Comparison of ENCODE assay signal across 14 cellular contexts in the genomic region with DNA sequence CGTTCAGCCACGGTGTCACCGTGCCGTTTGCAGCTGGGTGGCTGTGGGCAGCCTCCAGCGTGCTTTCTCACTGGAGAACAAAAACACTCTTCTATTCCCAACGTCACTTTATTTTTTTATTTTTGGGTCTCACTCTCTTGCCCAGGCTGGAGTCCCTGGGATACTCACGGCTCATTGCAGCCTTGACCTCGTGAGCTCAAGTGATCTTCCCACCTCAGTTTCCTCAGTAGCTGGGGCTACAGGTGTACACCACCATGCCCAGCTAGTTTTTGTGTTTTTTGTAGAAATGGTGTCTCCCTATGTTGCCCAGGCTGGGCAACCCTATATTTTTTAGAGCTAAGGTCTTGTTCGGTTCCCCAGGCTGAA. TPM values are rescaled to one million over a fixed set of nuclear protein-coding genes. Genes with fewer than 3 reads are reported as not detected.
DNase-seq lines count a peak whose midpoint lies in the region; ATAC-seq lines count a peak whose summit lies in the region.
"Had no signal": no experiment of that assay in that cellular context is flagged by ENCODE, and none has a peak within 500 bp of the region (broad histone marks: within the 10 kb centered on the region; RNA-seq: fewer than 3 reads in every experiment).

No MANE protein-coding gene starts in this region.

- peaks cover 4% of the 10 kb centered on the region for H3K4me1 Mint-ChIP-seq in activated naive CD4-positive, alpha-beta T cell treated with anti-CD3 and anti-CD28 coated beads, Interleukin-2, amount 10 ng/mL, durations not matched to agents 7 days and 5 days
- peaks cover 6 to 17% (median 10%) of the 10 kb centered on the region in 3 donors for H3K4me1 Mint-ChIP-seq in T-cell
- H3K4me1 Mint-ChIP-seq in effector memory CD8-positive, alpha-beta T cell (ENCODE audit: low read depth in 2 of 2): peaks cover 17 to 25% of the 10 kb centered on the region in 2 donors
- peaks cover 29% of the 10 kb centered on the region for H3K4me1 Mint-ChIP-seq in stimulated activated effector memory CD8-positive, alpha-beta T cell treated with anti-CD3 and anti-CD28 coated beads, Interleukin-12 subunit alpha, Interleukin-12 subunit beta, amount 100 ng/mL, for 72 hours

- CTCF ChIA-PET in activated naive CD4-positive, alpha-beta T cell treated with anti-CD3 and anti-CD28 coated beads, Interleukin-2, amount 10 ng/mL, durations not matched to agents 7 days and 5 days (lab: Charles Lee): interaction anchor here (0.9 kb wide), 1 partner anchor 25 kb away, joined by 4 read pairs; no protein-coding TSS in a partner anchor
- CTCF ChIA-PET in T-cell (lab: Charles Lee): no interaction called here

- no peak overlapping the region for H3K27ac Mint-ChIP-seq in activated naive CD4-positive, alpha-beta T cell treated with anti-CD3 and anti-CD28 coated beads, Interleukin-2, amount 10 ng/mL, durations not matched to agents 7 days and 5 days
- H3K27ac Mint-ChIP-seq in T-cell: peak overlapping the region; percentile 77 to 85
- H3K27ac Mint-ChIP-seq in effector memory CD8-positive, alpha-beta T cell: peak overlapping the region; percentile 44 to 75
- H3K27ac Mint-ChIP-seq in stimulated activated effector memory CD8-positive, alpha-beta T cell treated with anti-CD3 and anti-CD28 coated beads, Interleukin-12 subunit alpha, Interleukin-12 subunit beta, amount 100 ng/mL, for 72 hours: peak overlapping the region; percentile 89

- H3K27me3 Mint-ChIP-seq in activated naive CD4-positive, alpha-beta T cell treated with anti-CD3 and anti-CD28 coated beads, Interleukin-2, amount 10 ng/mL, durations not matched to agents 7 days and 5 days: peaks cover 27% of the 10 kb centered on the region
- peaks cover 0 to 6% of the 10 kb centered on the region in 2 donors for H3K27me3 Mint-ChIP-seq in T-cell
- peaks cover 0 to 16% of the 10 kb centered on the region in 2 donors for H3K27me3 Mint-ChIP-seq in effector memory CD8-positive, alpha-beta T cell

- peak overlapping the region; percentile 64 for H3K4me3 Mint-ChIP-seq in activated naive CD4-positive, alpha-beta T cell treated with anti-CD3 and anti-CD28 coated beads, Interleukin-2, amount 10 ng/mL, durations not matched to agents 7 days and 5 days
- H3K4me3 Mint-ChIP-seq in T-cell: peak overlapping the region; percentile 67 to 78 (median 73)
- peak overlapping the region; percentile 68 to 80 for H3K4me3 Mint-ChIP-seq in effector memory CD8-positive, alpha-beta T cell
- H3K4me3 Mint-ChIP-seq in stimulated activated effector memory CD8-positive, alpha-beta T cell treated with anti-CD3 and anti-CD28 coated beads, Interleukin-12 subunit alpha, Interleukin-12 subunit beta, amount 100 ng/mL, for 72 hours: peak overlapping the region; percentile 57

- H3K9me3 Mint-ChIP-seq in activated naive CD4-positive, alpha-beta T cell treated with anti-CD3 and anti-CD28 coated beads, Interleukin-2, amount 10 ng/mL, durations not matched to agents 7 days and 5 days: no peaks in the 10 kb centered on the region
- no peaks in the 10 kb centered on the region for H3K9me3 Mint-ChIP-seq in T-cell
- no peaks in the 10 kb centered on the region for H3K9me3 Mint-ChIP-seq in effector memory CD8-positive, alpha-beta T cell
- no peaks in the 10 kb centered on the region for H3K9me3 Mint-ChIP-seq in stimulated activated effector memory CD8-positive, alpha-beta T cell treated with anti-CD3 and anti-CD28 coated beads, Interleukin-12 subunit alpha, Interleukin-12 subunit beta, amount 100 ng/mL, for 72 hours

- H3K36me3 Mint-ChIP-seq in activated naive CD4-positive, alpha-beta T cell treated with anti-CD3 and anti-CD28 coated beads, Interleukin-2, amount 10 ng/mL, durations not matched to agents 7 days and 5 days: peaks cover 2% of the 10 kb centered on the region
- H3K36me3 Mint-ChIP-seq in T-cell: no peaks in the 10 kb centered on the region
- peaks cover 47% of the 10 kb centered on the region for H3K36me3 Mint-ChIP-seq in effector memory CD8-positive, alpha-beta T cell (ENCODE audit: insufficient read depth)
- peaks cover 58% of the 10 kb centered on the region for H3K36me3 Mint-ChIP-seq in stimulated activated effector memory CD8-positive, alpha-beta T cell treated with anti-CD3 and anti-CD28 coated beads, Interleukin-12 subunit alpha, Interleukin-12 subunit beta, amount 100 ng/mL, for 72 hours

- POLR2A ChIA-PET in T-cell (lab: Charles Lee): no interaction called here

- DNase-seq in activated naive CD4-positive, alpha-beta T cell treated with anti-CD3 and anti-CD28 coated beads, Interleukin-2, amount 10 ng/mL, durations not matched to agents 7 days and 5 days: no peak
- DNase-seq in activated naive CD4-positive, alpha-beta T cell treated with anti-CD3 and anti-CD28 coated beads, Interleukin-2, amount 50 U/mL, for 16 hours: no peak
- no peak for DNase-seq in T-cell
- no peak for DNase-seq in effector memory CD8-positive, alpha-beta T cell
- DNase-seq in stimulated activated effector memory CD8-positive, alpha-beta T cell treated with anti-CD3 and anti-CD28 coated beads, Interleukin-12 subunit alpha, Interleukin-12 subunit beta, amount 100 ng/mL, for 72 hours (ENCODE audit: low spot score in 2 of 2): no peak
- no peak for DNase-seq in GM19238 (ENCODE audit: insufficient read length, low spot score)
- no peak for DNase-seq in NCI-H1105 treated with DMSO at 0.1 percent for 48 hours (lab: John Stamatoyannopoulos, UW)
- DNase-seq: activated CD4-positive, CD25-positive, alpha-beta regulatory T cell treated with anti-CD3 and anti-CD28 coated beads, Interleukin-2, amount 50 U/mL, for 72 hours; activated gamma-delta T cell; cerebellar nuclear complex; DMS53; occipital lobe; stimulated activated naive CD4-positive, alpha-beta T cell had no signal

- ATAC-seq in T-cell (replicated peaks in 1 of 4): no peak
- no peak for ATAC-seq in effector memory CD8-positive, alpha-beta T cell (replicated peaks)
- no peak for ATAC-seq in stimulated activated effector memory CD8-positive, alpha-beta T cell treated with anti-CD3 and anti-CD28 coated beads, Interleukin-12 subunit alpha, Interleukin-12 subunit beta, amount 100 ng/mL, for 72 hours
- ATAC-seq in HG02571 (IDR thresholded peaks at IDR 0.05; ENCODE audit: unreplicated experiment): no peak

RNA-seq across cellular contexts. Expression of a gene that starts 34.4 kb away (rescaled TPM):
- total RNA-seq in T-cell: 100 to 1,000 TPM in 2 of 5 donors, 10 to 100 TPM in 3; 87.0 to 111 (median 91.5) TPM
